ENCODE assay signal across 32 cellular contexts in the genomic region with DNA sequence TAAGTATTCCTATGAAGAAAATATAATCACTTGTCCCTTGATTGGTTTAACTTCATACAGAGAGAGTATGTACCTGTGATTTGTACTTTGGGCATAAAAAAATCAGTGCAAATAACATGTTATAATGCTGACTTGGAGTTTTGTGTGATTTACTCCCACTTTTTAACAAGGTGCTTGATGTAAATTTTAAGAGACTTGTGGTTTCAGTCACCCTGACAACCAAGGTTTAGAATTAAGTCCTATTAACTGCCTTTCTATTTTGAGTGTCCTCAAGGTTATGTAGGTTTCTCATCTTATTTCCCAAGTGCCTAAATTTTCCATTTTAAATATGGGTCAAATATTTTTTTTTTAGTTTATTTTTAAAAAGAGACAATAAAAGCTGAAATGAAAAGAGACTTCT.
"Had no signal": no experiment of that assay in that cellular context is flagged by ENCODE, and none has a peak within 500 bp of the region (broad histone marks: within the 10 kb centered on the region; RNA-seq: fewer than 3 reads in every experiment).

No MANE protein-coding gene starts in this region.

- H3K27me3 ChIP-seq: body of pancreas had no signal

- H3K27me3 Mint-ChIP-seq: activated B cell treated with CpG ODN at 0.5 μM for 24 hours had no signal

- H3K4me3 Mint-ChIP-seq: activated B cell treated with CpG ODN at 0.5 μM for 24 hours; activated CD4-positive, alpha-beta memory T cell treated with anti-CD3 and anti-CD28 coated beads for 36 hours; activated naive CD4-positive, alpha-beta T cell treated with anti-CD3 and anti-CD28 coated beads for 36 hours; activated T-cell treated with anti-CD3 and anti-CD28 coated beads, Interleukin-2, amount 50 U/mL, for 4 hours; activated T-helper 1 cell treated with anti-CD3 and anti-CD28 coated beads, Interleukin-12 subunit alpha, Interleukin-12 subunit beta, Interleukin-2, Interleukin-4 antibody, amounts not matched to agents 30 ng/mL and 10 ng/mL and 1 ng/mL, durations not matched to agents 14 hours and 24 hours and 36 hours had no signal

- H3K36me3 Mint-ChIP-seq: activated CD4-positive, alpha-beta memory T cell treated with anti-CD3 and anti-CD28 coated beads for 36 hours; activated naive CD4-positive, alpha-beta T cell treated with anti-CD3 and anti-CD28 coated beads, Interleukin-2, amount 50 U/mL, for 72 hours had no signal

- H3K9me3 ChIP-seq: adrenal gland, body of pancreas, breast epithelium, SJSA1, SK-N-SH had no signal

- H3K27ac Mint-ChIP-seq: activated B cell treated with CpG ODN at 0.5 μM for 24 hours; activated CD4-positive, alpha-beta memory T cell treated with anti-CD3 and anti-CD28 coated beads for 36 hours; activated naive CD4-positive, alpha-beta T cell treated with anti-CD3 and anti-CD28 coated beads for 36 hours; activated naive CD4-positive, alpha-beta T cell treated with anti-CD3 and anti-CD28 coated beads, Interleukin-2, amount 50 U/mL, for 72 hours; activated T-helper 1 cell treated with anti-CD3 and anti-CD28 coated beads, Interleukin-12 subunit alpha, Interleukin-12 subunit beta, Interleukin-2, Interleukin-4 antibody, amounts not matched to agents 30 ng/mL and 10 ng/mL and 1 ng/mL, durations not matched to agents 14 hours and 24 hours and 36 hours had no signal

- FAIRE-seq: astrocyte had no signal

- H3K9me3 Mint-ChIP-seq: activated B cell treated with CpG ODN at 0.5 μM for 24 hours; activated CD4-positive, alpha-beta memory T cell treated with anti-CD3 and anti-CD28 coated beads for 36 hours; activated naive CD4-positive, alpha-beta T cell treated with anti-CD3 and anti-CD28 coated beads for 36 hours; activated T-cell treated with anti-CD3 and anti-CD28 coated beads, Interleukin-2, amount 50 U/mL, for 4 hours; activated T-helper 1 cell treated with anti-CD3 and anti-CD28 coated beads, Interleukin-12 subunit alpha, Interleukin-12 subunit beta, Interleukin-2, Interleukin-4 antibody, amounts not matched to agents 30 ng/mL and 10 ng/mL and 1 ng/mL, durations not matched to agents 14 hours and 24 hours and 36 hours had no signal

- H3K4me3 ChIP-seq: adrenal gland, body of pancreas, breast epithelium, SJSA1 had no signal

- H3K4me2 ChIP-seq: SK-N-SH had no signal

- H3K4me1 ChIP-seq: adrenal gland, body of pancreas, breast epithelium, SJSA1 had no signal

- DNase-seq: activated B cell treated with CpG ODN at 0.5 μM for 24 hours; activated CD4-positive, alpha-beta memory T cell treated with anti-CD3 and anti-CD28 coated beads for 36 hours; activated CD4-positive, alpha-beta T cell treated with anti-CD3 and anti-CD28 coated beads for 4 hours; activated CD4-positive, alpha-beta T cell treated with anti-CD3 and anti-CD28 coated beads, Interleukin-2, amount 50 U/mL, for 1 hour; activated CD4-positive, CD25-positive, alpha-beta regulatory T cell treated with anti-CD3 and anti-CD28 coated beads, Interleukin-2, amount 50 U/mL, for 72 hours; activated CD8-positive, alpha-beta memory T cell treated with anti-CD3 and anti-CD28 coated beads, Interleukin-2, amount 50 U/mL, for 4 hours; activated gamma-delta T cell treated with Interleukin-2 at 50 U/mL for 16 hours; activated naive CD4-positive, alpha-beta T cell treated with anti-CD3 and anti-CD28 coated beads for 36 hours; activated T-cell treated with anti-CD3 and anti-CD28 coated beads for 4 hours; activated T-cell treated with anti-CD3 and anti-CD28 coated beads, Interleukin-2, amount 50 U/mL, for 4 hours; adrenal gland; body of pancreas; NCI-H1105; NCI-H1417 treated with DMSO at 0.1 percent for 48 hours; NCI-H187 treated with DMSO at 0.1 percent for 48 hours; NCI-H510A; NCI-H526 treated with DMSO at 0.1 percent for 48 hours; NCI-H82; RPMI8226; SHP77 treated with DMSO at 0.1 percent for 48 hours; SK-N-SH; SW 1271; T-helper 1 cell; T-helper 2 cell; T-helper 9 cell had no signal

- H3K36me3 ChIP-seq: adrenal gland, breast epithelium, SJSA1 had no signal

- H3K9ac ChIP-seq: SK-N-SH had no signal

- H3K9me2 ChIP-seq: SK-N-SH had no signal

- H3K27ac ChIP-seq: adrenal gland, body of pancreas, breast epithelium, SJSA1, VCaP had no signal

- H3K4me1 Mint-ChIP-seq: activated B cell treated with CpG ODN at 0.5 μM for 24 hours had no signal

- ATAC-seq: activated naive CD4-positive, alpha-beta T cell treated with anti-CD3 and anti-CD28 coated beads, Interleukin-2, amount 50 U/mL, for 72 hours; activated T-cell treated with anti-CD3 and anti-CD28 coated beads, Interleukin-2, amount 50 U/mL, for 4 hours; body of pancreas; Panc1 had no signal
